25 cellular contexts compared by ENCODE assay signal in the genomic region with DNA sequence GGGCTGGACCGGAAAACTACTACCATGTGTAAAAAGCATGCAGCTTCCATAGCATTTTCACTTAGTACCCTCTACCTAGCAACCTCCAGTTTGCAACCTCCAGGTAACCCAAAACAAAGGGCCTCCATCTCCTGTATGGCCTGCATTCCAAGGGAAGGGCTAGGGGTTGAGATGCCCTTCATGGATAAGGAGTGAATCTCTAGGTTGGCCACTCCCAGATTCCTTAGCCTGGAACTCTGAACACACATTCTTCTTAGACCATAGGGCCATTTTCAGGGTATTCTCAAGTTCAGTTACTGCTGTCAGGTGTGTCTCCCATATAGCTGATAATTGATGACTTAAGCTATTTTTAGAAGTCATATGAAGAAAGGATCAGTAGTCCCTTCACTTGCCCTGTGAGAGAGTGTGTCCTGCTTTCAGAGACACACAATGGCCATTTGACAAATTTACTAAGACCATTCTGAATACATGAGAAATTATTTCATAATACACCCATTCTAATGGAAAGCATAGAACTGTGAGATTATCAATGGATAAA. TPM values are rescaled to one million over a fixed set of nuclear protein-coding genes. Genes with fewer than 3 reads are reported as not detected.
DNase-seq lines count a peak whose midpoint lies in the region; ATAC-seq, FAIRE-seq and TF ChIP-seq lines count a peak whose summit lies in the region.
"Had no signal": no experiment of that assay in that cellular context is flagged by ENCODE, and none has a peak within 500 bp of the region (broad histone marks: within the 10 kb centered on the region; RNA-seq: fewer than 3 reads in every experiment).

No MANE protein-coding gene starts in this region.

- H3K27ac ChIP-seq in HepG2 (ENCODE audit: extremely low read length, insufficient read depth, low read length): no peak overlapping the region
- no peak overlapping the region for H3K27ac ChIP-seq in right lobe of liver
- H3K27ac ChIP-seq in K562 (ENCODE audit: extremely low read depth, low read depth, low read length): no peak overlapping the region
- no peak overlapping the region for H3K27ac ChIP-seq in mesendoderm (ENCODE audit: low read depth, low read length)
- no peak overlapping the region for H3K27ac ChIP-seq in Karpas-422 (ENCODE audit: low read length)
- H3K27ac ChIP-seq: 22Rv1, BLaER1 had no signal

- no peak overlapping the region for H3K4me2 ChIP-seq in HepG2 (ENCODE audit: low read depth, low read length)
- no peak overlapping the region for H3K4me2 ChIP-seq in K562 (ENCODE audit: insufficient read depth, low read length)
- no peak overlapping the region for H3K4me2 ChIP-seq in mesendoderm (ENCODE audit: low read length)
- H3K4me2 ChIP-seq in Karpas-422 (ENCODE audit: low read depth, low read length, poor library complexity, severe bottlenecking): no peak overlapping the region
- H3K4me2 ChIP-seq: BLaER1 had no signal

- no peak for TF ChIP-seq CTCF in HepG2 (CRISPR knock-in tag; IDR thresholded peaks at IDR 0.05)
- TF ChIP-seq CTCF in right lobe of liver (IDR thresholded peaks at IDR 0.05): no peak
- TF ChIP-seq CTCF in K562 (IDR thresholded peaks at IDR 0.05 in 2 of 3, conservative IDR thresholded peaks at IDR 0.05 in 1 of 3; ENCODE audit: insufficient read depth in 2 of 3, low read depth in 1 of 3, low read length in 3 of 3): no peak

- in situ Hi-C loops in HepG2 (cut with HindIII; ENCODE audit: extremely low pct_ligation_motif_present, low pct_unique_long_range_greater_than_20kb) (no loop called here), K562 (cut with MboI) (loop anchor here (25.0 kb wide), 1 partner anchor 1041 kb away; no protein-coding TSS in a partner anchor)

- no peaks in the 10 kb centered on the region for H3K9me1 ChIP-seq in K562 (ENCODE audit: control insufficient read depth, insufficient read depth, low read length)

- no peak overlapping the region for H4K8ac ChIP-seq in mesendoderm (ENCODE audit: low read depth, low read length)

- no peak overlapping the region for H2AK5ac ChIP-seq in mesendoderm (ENCODE audit: low read length)

- no peak overlapping the region for H3K18ac ChIP-seq in mesendoderm (ENCODE audit: low read length)

- ATAC-seq in HepG2 (no peak), right lobe of liver (no peak), K562 (no peak)

- POLR2A ChIA-PET in HepG2 (lab: Yijun Ruan, JAX) (no interaction called here), K562 (lab: Yijun Ruan, JAX) (interaction anchor here (0.7 kb wide), 1 partner anchor 44 kb away, joined by 3 read pairs; no protein-coding TSS in a partner anchor)

- no peak overlapping the region for H3K23ac ChIP-seq in mesendoderm (ENCODE audit: low read length)

- no peak overlapping the region for H2BK5ac ChIP-seq in mesendoderm (ENCODE audit: low read length)

- CTCF ChIA-PET in HepG2 (lab: Yijun Ruan, JAX; ENCODE audit: low intra/inter-chr PET ratio, low total read pairs) (no interaction called here), K562 (lab: Yijun Ruan, JAX; ENCODE audit: low intra/inter-chr PET ratio) (no interaction called here)

- TF ChIP-seq RAD21 in HepG2 (CRISPR knock-in tag; IDR thresholded peaks at IDR 0.05): no peak
- TF ChIP-seq RAD21 in K562 (CRISPR knock-in tag; conservative IDR thresholded peaks at IDR 0.05 in 1 of 2, IDR thresholded peaks at IDR 0.05 in 1 of 2): no peak

- H3K4ac ChIP-seq in mesendoderm (ENCODE audit: low read depth, low read length): no peak overlapping the region

- intact Hi-C loops in HepG2 (cut with micrococcal nuclease; ENCODE audit: unreplicated experiment): no loop called here
- intact Hi-C loops in right lobe of liver (cut with DNase I): no loop called here
- intact Hi-C loops in K562 (cut with micrococcal nuclease): no loop called here

- no peak overlapping the region for H3K9ac ChIP-seq in HepG2 (ENCODE audit: insufficient read depth, low read depth, low read length)
- H3K9ac ChIP-seq in K562 (ENCODE audit: insufficient read depth in 1 of 2, low read depth in 2 of 2, low read length in 2 of 2): no peak overlapping the region
- no peak overlapping the region for H3K9ac ChIP-seq in mesendoderm (ENCODE audit: low read length)
- H3K9ac ChIP-seq in Karpas-422 (ENCODE audit: low read length): no peak overlapping the region
- H3K9ac ChIP-seq: BLaER1 had no signal

- H3K4me1 ChIP-seq in HepG2 (ENCODE audit: insufficient read depth, low read length) (no peaks in the 10 kb centered on the region), right lobe of liver (no peaks in the 10 kb centered on the region), K562 (replicated peaks in 1 of 2; ENCODE audit: control insufficient read depth in 2 of 2, insufficient read depth in 2 of 2, low read length in 2 of 2) (no peaks in the 10 kb centered on the region; a peak in 2 of 5 replicates), mesendoderm (ENCODE audit: control insufficient read depth, low read depth, low read length) (no peaks in the 10 kb centered on the region), Karpas-422 (ENCODE audit: low read length) (no peaks in the 10 kb centered on the region)
- H3K4me1 ChIP-seq: BE2C, BLaER1, Caco-2 had no signal

- H4K20me1 ChIP-seq in HepG2 (ENCODE audit: insufficient read depth, low read length) (no peaks in the 10 kb centered on the region), K562 (replicated peaks; ENCODE audit: control insufficient read depth, insufficient read depth, low read length) (no peaks in the 10 kb centered on the region), Karpas-422 (ENCODE audit: insufficient read depth, low read depth, low read length) (no peaks in the 10 kb centered on the region)
- H4K20me1 ChIP-seq: BLaER1 had no signal

- H2AFZ ChIP-seq in HepG2 (ENCODE audit: low read length) (no peak overlapping the region), K562 (ENCODE audit: low read depth, low read length) (no peak overlapping the region), Karpas-422 (ENCODE audit: low read length) (no peak overlapping the region)

- TF ChIP-seq POLR2A in HepG2 (IDR thresholded peaks at IDR 0.05; ENCODE audit: insufficient read depth in 1 of 2, low read depth in 2 of 2, low read length in 2 of 2) (no peak), right lobe of liver (IDR thresholded peaks at IDR 0.05) (no peak), K562 (conservative IDR thresholded peaks at IDR 0.05) (no peak)

- H4K5ac ChIP-seq in mesendoderm (ENCODE audit: low read length): no peak overlapping the region

- no peaks in the 10 kb centered on the region; a peak in 1 of 5 replicates for H3K27me3 ChIP-seq in HepG2 (ENCODE audit: control insufficient read depth in 1 of 2, insufficient read depth in 2 of 2, low read length in 2 of 2)
- H3K27me3 ChIP-seq in right lobe of liver: no peaks in the 10 kb centered on the region
- H3K27me3 ChIP-seq in K562 (ENCODE audit: control insufficient read depth in 2 of 2, insufficient read depth in 2 of 2, low read length in 2 of 2): no peaks in the 10 kb centered on the region
- no peaks in the 10 kb centered on the region for H3K27me3 ChIP-seq in mesendoderm (ENCODE audit: insufficient read depth, low read length, poor library complexity)
- no peaks in the 10 kb centered on the region for H3K27me3 ChIP-seq in Karpas-422 (ENCODE audit: low read length)
- H3K27me3 ChIP-seq: BE2C, BLaER1 had no signal

- no peaks in the 10 kb centered on the region for H3K79me1 ChIP-seq in mesendoderm (ENCODE audit: low read length)

- H3K9me3 ChIP-seq in HepG2 (ENCODE audit: low read length) (no peaks in the 10 kb centered on the region), right lobe of liver (no peaks in the 10 kb centered on the region), K562 (replicated peaks; ENCODE audit: control insufficient read depth, insufficient read depth, low read depth, low read length) (no peaks in the 10 kb centered on the region), Karpas-422 (ENCODE audit: low read length) (no peaks in the 10 kb centered on the region)
- H3K9me3 ChIP-seq: BE2C had no signal

- TF ChIP-seq EP300 in HepG2 (IDR thresholded peaks at IDR 0.05; ENCODE audit: low read depth in 2 of 2, low read length in 2 of 2) (no peak), HepG2 (CRISPR knock-in tag; IDR thresholded peaks at IDR 0.05; ENCODE audit: borderline replicate concordance) (no peak), K562 (IDR thresholded peaks at IDR 0.05; ENCODE audit: low read length) (no peak)

- no peak overlapping the region for H2BK15ac ChIP-seq in mesendoderm (replicated peaks; ENCODE audit: low read depth)

- 0% methylated on average over 1 of the region's 1 CpG for WGBS in HepG2 (ENCODE audit: low lambda C conversion rate)
- 100% methylated on average over 1 of the region's 1 CpG for WGBS in right lobe of liver (ENCODE audit: insufficient coverage, low coverage, low lambda C conversion rate, missing lambda C conversion rate)
- 77% methylated on average over 1 of the region's 1 CpG for WGBS in K562 (ENCODE audit: insufficient coverage, low coverage, missing lambda C conversion rate)
- no CpG with 5 or more reads among the region's 1 CpG for WGBS in mesendoderm (ENCODE audit: extremely low coverage, insufficient coverage, low lambda C conversion rate)

- H3K9me2 ChIP-seq in Karpas-422 (replicated peaks; ENCODE audit: insufficient read depth, low read length): no peaks in the 10 kb centered on the region

- H3K79me2 ChIP-seq in HepG2 (ENCODE audit: insufficient read depth, low read length): no peaks in the 10 kb centered on the region
- H3K79me2 ChIP-seq in K562 (ENCODE audit: control insufficient read depth, insufficient read depth, low read length): no peaks in the 10 kb centered on the region
- no peaks in the 10 kb centered on the region for H3K79me2 ChIP-seq in mesendoderm (ENCODE audit: control insufficient read depth, insufficient read depth, low read length)
- no peaks in the 10 kb centered on the region for H3K79me2 ChIP-seq in Karpas-422 (ENCODE audit: low read length)

- FAIRE-seq in HepG2 (lab: Jason Lieb, UNC): no peak
- FAIRE-seq in K562 (lab: Jason Lieb, UNC): no peak
- FAIRE-seq: D721Med, G401.6, GM12891, GM19239 had no signal

- H2BK120ac ChIP-seq in mesendoderm (ENCODE audit: low read depth, low read length): no peak overlapping the region

- H3K4me3 ChIP-seq in HepG2 (replicated peaks in 1 of 3; ENCODE audit: insufficient read depth in 1 of 3, low read depth in 2 of 3, low read length in 3 of 3): no peak overlapping the region
- no peak overlapping the region for H3K4me3 ChIP-seq in right lobe of liver
- H3K4me3 ChIP-seq in K562: no peak overlapping the region
- no peak overlapping the region for H3K4me3 ChIP-seq in mesendoderm (ENCODE audit: low read length)
- H3K4me3 ChIP-seq in Karpas-422 (ENCODE audit: low read length): no peak overlapping the region
- H3K4me3 ChIP-seq: BLaER1 had no signal

- BruUV-seq in HepG2 (replicated peaks; lab: Mats Ljungman, UMichigan) (no TSS peak), K562 (replicated peaks; lab: Mats Ljungman, UMichigan) (no TSS peak)

- DNase-seq in HepG2 (ENCODE audit: low spot score) (no peak), right lobe of liver (no peak), K562 (ENCODE audit: extremely low read depth in 1 of 4, low spot score in 3 of 4) (no peak), mesendoderm (peak; percentile 33), Karpas-422 (no peak), COR-L47 (lab: John Stamatoyannopoulos, UW) (no peak)
- no peak for DNase-seq in effector CD4-positive, alpha-beta T cell
- DNase-seq: ACHN; BE2C; C1 segment of cervical spinal cord; Calu3; CD4-positive, alpha-beta memory T cell; CD4-positive, CD25-positive, alpha-beta regulatory T cell; CD8-positive, alpha-beta memory T cell; DMS79 treated with DMSO at 0.1 percent for 48 hours; GF-D8 had no signal

- H3K36me3 ChIP-seq in HepG2 (replicated peaks in 1 of 2; ENCODE audit: control insufficient read depth in 1 of 2, insufficient read depth in 2 of 2, low read length in 2 of 2) (no peaks in the 10 kb centered on the region), right lobe of liver (no peaks in the 10 kb centered on the region), K562 (ENCODE audit: control insufficient read depth, insufficient read depth, low read length) (no peaks in the 10 kb centered on the region), mesendoderm (ENCODE audit: control insufficient read depth, insufficient read depth, low read length) (no peaks in the 10 kb centered on the region), Karpas-422 (ENCODE audit: insufficient read depth, low read length) (no peaks in the 10 kb centered on the region)
- H3K36me3 ChIP-seq: BE2C, BLaER1 had no signal

- no peak overlapping the region for H3K56ac ChIP-seq in mesendoderm (ENCODE audit: low read length)

RNA-seq across cellular contexts. Expression of gene HSPB3, which starts 22.5 kb away (rescaled TPM):
- total RNA-seq in HepG2 (2016; rRNA removed; fragmentation: Illumina TruSeq; extraction: Trizol) (not detected in 2 replicates), right lobe of liver (under 1 TPM in 1 of 6 experiments, not detected in 5; 0.43 TPM), K562 (2014; rRNA removed) (3.3 and 4.3 TPM in 2 replicates), K562 (2014; rRNA removed; fragmentation: Illumina TruSeq; extraction: Trizol) (4.0 and 6.1 TPM in 2 replicates), K562 (2015; rRNA removed; fragmentation: Illumina TruSeq; extraction: Trizol) (3.4 and 3.7 TPM in 2 replicates), K562 (2021) (4.1 and 4.3 TPM in 2 replicates)
- total RNA-seq in HepG2 (2016; cell fraction: cytosol; rRNA removed; fragmentation: Illumina TruSeq; extraction: Trizol; ENCODE audit: low read depth): not detected in 2 replicates
- not detected in 2 replicates for total RNA-seq in HepG2 (2016; cell fraction: insoluble cytoplasmic fraction; rRNA removed; fragmentation: Illumina TruSeq; extraction: Trizol)
- total RNA-seq in HepG2 (2016; cell fraction: membrane; rRNA removed; fragmentation: Illumina TruSeq; extraction: Trizol): not detected in 2 replicates
- total RNA-seq in HepG2 (2016; cell fraction: nucleus; rRNA removed; fragmentation: Illumina TruSeq; extraction: Trizol): not detected in 2 replicates
- polyA plus RNA-seq in HepG2 (2011; rRNA removed) (not detected in 2 replicates), K562 (2011; rRNA removed) (3.2 and 5.0 TPM in 2 replicates), K562 (2014; fragmentation: Illumina TruSeq; extraction: Trizol) (5.0 and 6.3 TPM in 2 replicates), K562 (2014; fragmentation: Nextera tagmentation; extraction: Ambion mirVana) (1 to 10 TPM; 2.4 to 3.1 TPM), K562 (2014; rRNA removed) (4.1 and 6.9 TPM in 2 replicates)
- polyA plus RNA-seq in HepG2 (2011; cell fraction: cytosol; rRNA removed): not detected in 2 replicates
- polyA plus RNA-seq in HepG2 (2011; cell fraction: nucleus; rRNA removed): not detected in 2 replicates
- not detected in 2 replicates for polyA plus RNA-seq in HepG2 (2012)
- not detected in 2 replicates for polyA plus RNA-seq in HepG2 (2016; cell fraction: cytosol; fragmentation: Illumina TruSeq; extraction: Trizol; ENCODE audit: low read depth)
- not detected in 2 replicates for polyA plus RNA-seq in HepG2 (2016; cell fraction: insoluble cytoplasmic fraction; fragmentation: Illumina TruSeq; extraction: Trizol; ENCODE audit: low read depth)
- not detected in 2 replicates for polyA plus RNA-seq in HepG2 (2016; cell fraction: membrane; fragmentation: Illumina TruSeq; extraction: Trizol; ENCODE audit: low read depth)
- not detected in 2 replicates for polyA plus RNA-seq in HepG2 (2016; cell fraction: nucleus; fragmentation: Illumina TruSeq; extraction: Trizol; ENCODE audit: insufficient read depth, low read depth)
- not detected in 2 replicates for polyA minus RNA-seq in HepG2 (2011; rRNA and poly(A)+ RNA removed; ENCODE audit: low replicate concordance)
- polyA minus RNA-seq in HepG2 (2011; cell fraction: cytosol; rRNA and poly(A)+ RNA removed): not detected in 2 replicates
- polyA minus RNA-seq in HepG2 (2011; cell fraction: nucleus; rRNA and poly(A)+ RNA removed): not detected in 2 replicates
- total RNA-seq in K562 (2011; cell fraction: chromatin; rRNA removed; ENCODE audit: low replicate concordance): 18.1 and 32.8 TPM in 2 replicates
- 9.3 and 13.2 TPM in 2 replicates for total RNA-seq in K562 (2011; cell fraction: nucleolus; rRNA removed)
- 9.8 and 15.8 TPM in 2 replicates for total RNA-seq in K562 (2011; cell fraction: nucleoplasm; rRNA removed)
- 1.4 and 3.8 TPM in 2 replicates for polyA plus RNA-seq in K562 (2011; cell fraction: cytosol; rRNA removed)
- polyA plus RNA-seq in K562 (2011; cell fraction: nucleus; rRNA removed): 7.9 and 9.1 TPM in 2 replicates
- polyA plus RNA-seq in K562 (2012): 3.3 and 3.9 TPM in 2 replicates
- polyA minus RNA-seq in K562 (2011; rRNA and poly(A)+ RNA removed): 5.8 and 6.8 TPM in 2 replicates
- 1.1 and 2.5 TPM in 2 replicates for polyA minus RNA-seq in K562 (2011; cell fraction: cytosol; rRNA and poly(A)+ RNA removed)
- 3.9 and 8.2 TPM in 2 replicates for polyA minus RNA-seq in K562 (2011; cell fraction: nucleus; rRNA and poly(A)+ RNA removed)
- not detected for polyA plus RNA-seq in mesendoderm (2013, experiment 1 of 2)
- polyA plus RNA-seq in mesendoderm (2013, experiment 2 of 2): not detected
- total RNA-seq in Karpas-422 (2014; rRNA removed; shearing (Covaris generic); ENCODE audit: low replicate concordance): not detected in 2 replicates
- total RNA-seq: A673; Calu3; CD4-positive, alpha-beta memory T cell; CD4-positive, CD25-positive, alpha-beta regulatory T cell; CD8-positive, alpha-beta memory T cell had no signal
- polyA plus RNA-seq: CD14-positive monocyte; CD4-positive, alpha-beta memory T cell; CD4-positive, CD25-positive, alpha-beta regulatory T cell; CD8-positive, alpha-beta memory T cell had no signal

RNA-seq across cellular contexts. Expression of gene SNX18, which starts 39.5 kb away (rescaled TPM):
- total RNA-seq in HepG2 (2016; rRNA removed; fragmentation: Illumina TruSeq; extraction: Trizol): 6.0 and 6.2 TPM in 2 replicates
- total RNA-seq in HepG2 (2016; cell fraction: cytosol; rRNA removed; fragmentation: Illumina TruSeq; extraction: Trizol; ENCODE audit: low read depth): 0.81 and 0.88 TPM in 2 replicates
- 5.6 and 5.9 TPM in 2 replicates for total RNA-seq in HepG2 (2016; cell fraction: insoluble cytoplasmic fraction; rRNA removed; fragmentation: Illumina TruSeq; extraction: Trizol)
- total RNA-seq in HepG2 (2016; cell fraction: membrane; rRNA removed; fragmentation: Illumina TruSeq; extraction: Trizol): 4.7 and 5.3 TPM in 2 replicates
- 5.4 and 5.5 TPM in 2 replicates for total RNA-seq in HepG2 (2016; cell fraction: nucleus; rRNA removed; fragmentation: Illumina TruSeq; extraction: Trizol)
- 2.3 and 2.7 TPM in 2 replicates for polyA plus RNA-seq in HepG2 (2011; rRNA removed)
- polyA plus RNA-seq in HepG2 (2011; cell fraction: cytosol; rRNA removed): 2.0 and 3.0 TPM in 2 replicates
- polyA plus RNA-seq in HepG2 (2011; cell fraction: nucleus; rRNA removed): 3.4 and 3.8 TPM in 2 replicates
- polyA plus RNA-seq in HepG2 (2012): 2.5 and 3.2 TPM in 2 replicates
- 0.60 and 0.81 TPM in 2 replicates for polyA plus RNA-seq in HepG2 (2016; cell fraction: cytosol; fragmentation: Illumina TruSeq; extraction: Trizol; ENCODE audit: low read depth)
- polyA plus RNA-seq in HepG2 (2016; cell fraction: insoluble cytoplasmic fraction; fragmentation: Illumina TruSeq; extraction: Trizol; ENCODE audit: low read depth): 6.8 and 8.2 TPM in 2 replicates
- 3.2 and 4.0 TPM in 2 replicates for polyA plus RNA-seq in HepG2 (2016; cell fraction: membrane; fragmentation: Illumina TruSeq; extraction: Trizol; ENCODE audit: low read depth)
- polyA plus RNA-seq in HepG2 (2016; cell fraction: nucleus; fragmentation: Illumina TruSeq; extraction: Trizol; ENCODE audit: insufficient read depth, low read depth): 4.1 and 5.1 TPM in 2 replicates
- polyA minus RNA-seq in HepG2 (2011; rRNA and poly(A)+ RNA removed; ENCODE audit: low replicate concordance): 6.5 and 11.0 TPM in 2 replicates
- 6.8 and 6.9 TPM in 2 replicates for polyA minus RNA-seq in HepG2 (2011; cell fraction: cytosol; rRNA and poly(A)+ RNA removed)
- 10.2 and 10.8 TPM in 2 replicates for polyA minus RNA-seq in HepG2 (2011; cell fraction: nucleus; rRNA and poly(A)+ RNA removed)
- 10 to 100 TPM; 14.1 to 35.3 (median 19.4) TPM for total RNA-seq in right lobe of liver
- 10.2 and 10.4 TPM in 2 replicates for total RNA-seq in K562 (2011; cell fraction: chromatin; rRNA removed; ENCODE audit: low replicate concordance)
- total RNA-seq in K562 (2011; cell fraction: nucleolus; rRNA removed): 7.7 and 9.9 TPM in 2 replicates
- total RNA-seq in K562 (2011; cell fraction: nucleoplasm; rRNA removed): 8.5 and 10.4 TPM in 2 replicates
- total RNA-seq in K562 (2014; rRNA removed): 7.0 and 8.0 TPM in 2 replicates
- 8.4 and 9.2 TPM in 2 replicates for total RNA-seq in K562 (2014; rRNA removed; fragmentation: Illumina TruSeq; extraction: Trizol)
- 8.0 and 8.8 TPM in 2 replicates for total RNA-seq in K562 (2015; rRNA removed; fragmentation: Illumina TruSeq; extraction: Trizol)
- total RNA-seq in K562 (2021): 7.8 and 8.2 TPM in 2 replicates
- polyA plus RNA-seq in K562 (2011; rRNA removed): 5.0 and 5.1 TPM in 2 replicates
- polyA plus RNA-seq in K562 (2011; cell fraction: cytosol; rRNA removed): 3.4 and 5.7 TPM in 2 replicates
- polyA plus RNA-seq in K562 (2011; cell fraction: nucleus; rRNA removed): 3.2 and 3.9 TPM in 2 replicates
- 4.8 and 5.2 TPM in 2 replicates for polyA plus RNA-seq in K562 (2012)
- polyA plus RNA-seq in K562 (2014; fragmentation: Illumina TruSeq; extraction: Trizol): 5.2 and 6.0 TPM in 2 replicates
- polyA plus RNA-seq in K562 (2014; fragmentation: Nextera tagmentation; extraction: Ambion mirVana): 1 to 10 TPM; 2.3 to 3.4 TPM
- polyA plus RNA-seq in K562 (2014; rRNA removed): 4.3 and 5.4 TPM in 2 replicates
- polyA minus RNA-seq in K562 (2011; rRNA and poly(A)+ RNA removed): 11.7 and 12.4 TPM in 2 replicates
- 7.0 and 8.8 TPM in 2 replicates for polyA minus RNA-seq in K562 (2011; cell fraction: cytosol; rRNA and poly(A)+ RNA removed)
- polyA minus RNA-seq in K562 (2011; cell fraction: nucleus; rRNA and poly(A)+ RNA removed): 10.5 and 15.6 TPM in 2 replicates
- 20.7 TPM for polyA plus RNA-seq in mesendoderm (2013, experiment 1 of 2)
- 20.4 TPM for polyA plus RNA-seq in mesendoderm (2013, experiment 2 of 2)
- total RNA-seq in Karpas-422 (2014; rRNA removed; shearing (Covaris generic); ENCODE audit: low replicate concordance): 1.7 and 2.9 TPM in 2 replicates

Comparison
In these comparisons a context has a peak if more than half of its experiments do, and no peak if none do; other contexts are left out.
1. Of the 241 proteins assayed by ChIP-seq in both HepG2 and K562: peak only in HepG2: none; only in K562: MAFG; in both: MAFF and MAFK; in neither: 238.